ENCODE assay signal across 10 cellular contexts in the genomic region with DNA sequence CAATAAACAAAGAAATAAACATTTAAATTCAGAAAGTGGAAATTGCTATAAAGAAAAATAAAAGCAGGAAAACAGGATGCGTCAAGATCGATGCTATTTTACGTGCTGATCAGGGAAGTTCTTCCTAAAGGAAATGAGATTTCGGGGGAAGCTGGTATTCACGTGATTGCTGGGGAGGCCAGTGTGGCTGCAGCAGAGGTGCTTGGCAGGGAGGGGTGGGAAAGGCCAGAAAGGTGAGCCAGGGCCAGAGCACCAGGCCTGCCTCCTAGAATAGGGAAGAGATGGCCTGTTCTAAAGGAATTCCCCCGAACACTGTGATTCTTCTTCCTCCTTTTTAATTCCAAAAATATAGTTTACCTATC. TPM values are rescaled to one million over a fixed set of nuclear protein-coding genes. Genes with fewer than 3 reads are reported as not detected.
DNase-seq lines count a peak whose midpoint lies in the region; ATAC-seq, FAIRE-seq and TF ChIP-seq lines count a peak whose summit lies in the region.
"Had no signal": no experiment of that assay in that cellular context is flagged by ENCODE, and none has a peak within 500 bp of the region (broad histone marks: within the 10 kb centered on the region; RNA-seq: fewer than 3 reads in every experiment).

No MANE protein-coding gene starts in this region.

- H3K4me2 ChIP-seq in BLaER1: peak overlapping the region; percentile 46
- H3K4me2 ChIP-seq in GM12878 (ENCODE audit: control insufficient read depth, insufficient read depth): 0 out of 2 replicates have a peak overlapping the region, but pooled peaks have one; percentile 34

- H3K79me2 ChIP-seq in GM12878 (ENCODE audit: control insufficient read depth, insufficient read depth, low read length): peaks cover 42% of the 10 kb centered on the region

- H3K36me3 ChIP-seq in BLaER1 (no peaks in the 10 kb centered on the region), GM12878 (ENCODE audit: control insufficient read depth in 2 of 2, insufficient read depth in 2 of 2, low read length in 1 of 2) (no peaks in the 10 kb centered on the region)

- 64% methylated on average over 6 of the region's 6 CpGs for WGBS in GM12878 (ENCODE audit: insufficient coverage, insufficient replicate concordance, low lambda C conversion rate, missing lambda C conversion rate)

- DNase-seq in HFFc6 (no peak), GM12878 (ENCODE audit: low read depth, low spot score) (no peak), NCI-H1930 (lab: John Stamatoyannopoulos, UW) (no peak), omental fat pad (ENCODE audit: low spot score) (no peak)
- DNase-seq in natural killer cell treated with Interleukin-12 subunit alpha and Interleukin-12 subunit beta and Interleukin-15 and Interleukin-18, amount 100 ng/mL, for 72 hours (ENCODE audit: low spot score): no peak
- DNase-seq: activated CD8-positive, alpha-beta memory T cell treated with anti-CD3 and anti-CD28 coated beads, Interleukin-2, amount 50 U/mL, for 48 hours; stimulated activated CD8-positive, alpha-beta memory T cell treated with anti-CD3 and anti-CD28 coated beads, Interleukin-4, amount 100 ng/mL, for 48 hours had no signal

- RAD21 ChIA-PET in GM12878 (lab: Charles Lee; ENCODE audit: unreplicated experiment): interaction anchor here (0.7 to 18.3 kb wide), 16 partner anchors 10 to 736 kb away, joined by 3 to 340 read pairs (median 8); no protein-coding TSS in a partner anchor

- 0 out of 2 replicates have a peak overlapping the region, but pooled peaks have one; percentile 74 for H3K4me3 ChIP-seq in BLaER1
- H3K4me3 ChIP-seq in GM12878: peak overlapping the region; percentile 4; the same call in 1 of the 2 replicates

- ATAC-seq in GM12878 (no peak), GM21723 (IDR thresholded peaks at IDR 0.05; ENCODE audit: unreplicated experiment) (no peak), GM21367 (IDR thresholded peaks at IDR 0.05; ENCODE audit: unreplicated experiment) (no peak), omental fat pad (ENCODE audit: low FRiP score) (no peak)
- no peak for ATAC-seq in natural killer cell treated with Interleukin-12 subunit alpha and Interleukin-12 subunit beta and Interleukin-15 and Interleukin-18, amount 100 ng/mL, for 72 hours

- no peaks in the 10 kb centered on the region for H4K20me1 ChIP-seq in BLaER1
- H4K20me1 ChIP-seq in GM12878 (ENCODE audit: control insufficient read depth, insufficient read depth): no peaks in the 10 kb centered on the region

- FAIRE-seq in GM12878 (lab: Jason Lieb, UNC): no peak

- peaks cover 43% of the 10 kb centered on the region for H3K4me1 Mint-ChIP-seq in HFFc6 (ENCODE audit: low read depth)
- H3K4me1 Mint-ChIP-seq in natural killer cell treated with Interleukin-12 subunit alpha and Interleukin-12 subunit beta and Interleukin-15 and Interleukin-18, amount 100 ng/mL, for 72 hours (ENCODE audit: low read depth in 2 of 2): peaks cover 32 to 43% of the 10 kb centered on the region in 2 donors

- peak overlapping the region; percentile 58; the same call in 1 of the 2 replicates for H2AFZ ChIP-seq in GM12878 (ENCODE audit: control insufficient read depth, low read depth, low read length)

- peak overlapping the region; percentile 97 for H3K4me3 Mint-ChIP-seq in HFFc6
- peak overlapping the region; percentile 96 for H3K4me3 Mint-ChIP-seq in natural killer cell treated with Interleukin-12 subunit alpha and Interleukin-12 subunit beta and Interleukin-15 and Interleukin-18, amount 100 ng/mL, for 72 hours

- POLR2A ChIA-PET in GM12878 (lab: Charles Lee): interaction anchor here (0.6 to 8.0 kb wide), 6 partner anchors 11 to 162 kb away, joined by 3 to 127 read pairs (median 4); no protein-coding TSS in a partner anchor

- TF ChIP-seq POLR2A in GM12878 (IDR thresholded peaks at IDR 0.05; ENCODE audit: low read depth, low read length): no peak

- TF ChIP-seq CTCF in HFFc6 (IDR thresholded peaks at IDR 0.05) (no peak), GM12878 (IDR thresholded peaks at IDR 0.05 in 2 of 3, conservative IDR thresholded peaks at IDR 0.05 in 1 of 3; ENCODE audit: control insufficient read depth in 2 of 3, extremely low read depth in 1 of 3, insufficient read depth in 1 of 3, low read depth in 3 of 3, low read length in 3 of 3) (no peak), omental fat pad (IDR thresholded peaks at IDR 0.05) (no peak)

- no peak overlapping the region for H3K9ac ChIP-seq in BLaER1
- H3K9ac ChIP-seq in GM12878 (ENCODE audit: control insufficient read depth, insufficient read depth, low read length): no peak overlapping the region

- H3K9me3 Mint-ChIP-seq in HFFc6: no peaks in the 10 kb centered on the region
- H3K9me3 Mint-ChIP-seq in natural killer cell treated with Interleukin-12 subunit alpha and Interleukin-12 subunit beta and Interleukin-15 and Interleukin-18, amount 100 ng/mL, for 72 hours: no peaks in the 10 kb centered on the region

- CTCF ChIA-PET in GM12878 (lab: Yijun Ruan, JAX): interaction anchor here (0.9 to 22.6 kb wide), 33 partner anchors 8 to 736 kb away, joined by 3 to 704 read pairs (median 8); no protein-coding TSS in a partner anchor

- no peak for TF ChIP-seq RAD21 in GM12878 (IDR thresholded peaks at IDR 0.05; ENCODE audit: insufficient read depth, low read depth, low read length)

- SMC1A ChIA-PET in GM12878 (lab: Charles Lee; ENCODE audit: uncharacterized antibody, unreplicated experiment): interaction anchor here (0.7 to 20.9 kb wide), 27 partner anchors 8 to 736 kb away, joined by 3 to 516 read pairs (median 4); no protein-coding TSS in a partner anchor

- peaks cover 25% of the 10 kb centered on the region for H3K36me3 Mint-ChIP-seq in HFFc6 (ENCODE audit: low read depth)
- no peaks in the 10 kb centered on the region for H3K36me3 Mint-ChIP-seq in natural killer cell treated with Interleukin-12 subunit alpha and Interleukin-12 subunit beta and Interleukin-15 and Interleukin-18, amount 100 ng/mL, for 72 hours

- H3K27ac ChIP-seq in BLaER1 (no peak overlapping the region), GM12878 (ENCODE audit: control insufficient read depth, insufficient read depth) (no peak overlapping the region)

- no peak for TF ChIP-seq EP300 in GM12878 (IDR thresholded peaks at IDR 0.05; ENCODE audit: borderline replicate concordance in 1 of 2, control insufficient read depth in 1 of 2, low read depth in 2 of 2, low read length in 2 of 2)

- peaks cover 19% of the 10 kb centered on the region for H3K4me1 ChIP-seq in BLaER1
- peaks cover 6% of the 10 kb centered on the region for H3K4me1 ChIP-seq in GM12878 (ENCODE audit: control insufficient read depth, insufficient read depth, low read length)

- no peaks in the 10 kb centered on the region for H3K9me3 ChIP-seq in BLaER1
- no peaks in the 10 kb centered on the region for H3K9me3 ChIP-seq in GM12878 (replicated peaks; ENCODE audit: control insufficient read depth, insufficient read depth, low read length)

- H3K27ac Mint-ChIP-seq in HFFc6: peak overlapping the region; percentile 36
- peak overlapping the region; percentile 87 to 94 for H3K27ac Mint-ChIP-seq in natural killer cell treated with Interleukin-12 subunit alpha and Interleukin-12 subunit beta and Interleukin-15 and Interleukin-18, amount 100 ng/mL, for 72 hours

- intact Hi-C loops in GM12878 (cut with micrococcal nuclease; ENCODE audit: unreplicated experiment): loop anchor here (2.0 kb wide), 1 partner anchor 68 kb away; no protein-coding TSS in a partner anchor

- H3K27me3 ChIP-seq in BLaER1 (no peaks in the 10 kb centered on the region), GM12878 (replicated peaks in 1 of 2; ENCODE audit: control insufficient read depth in 2 of 2, insufficient read depth in 2 of 2, low read length in 1 of 2) (no peaks in the 10 kb centered on the region)

- in situ Hi-C loops in GM12878 (cut with MboI): loop anchor here (5.0 kb wide), 1 partner anchor 734 kb away; no protein-coding TSS in a partner anchor

- H3K27me3 Mint-ChIP-seq in HFFc6 (ENCODE audit: insufficient read depth): peaks cover 14% of the 10 kb centered on the region
- H3K27me3 Mint-ChIP-seq in natural killer cell treated with Interleukin-12 subunit alpha and Interleukin-12 subunit beta and Interleukin-15 and Interleukin-18, amount 100 ng/mL, for 72 hours: no peaks in the 10 kb centered on the region

- no TSS peak for BruUV-seq in GM12878 (replicated peaks; lab: Mats Ljungman, UMichigan)

TF ChIP-seq in GM12878, 131 proteins besides CTCF, POLR2A, EP300 and RAD21 (continues in another document):
- TF ChIP-seq MYC (IDR thresholded peaks at IDR 0.05; ENCODE audit: insufficient read depth, insufficient read length, insufficient replicate concordance, low read length, severe bottlenecking) (no peak), MXI1 (IDR thresholded peaks at IDR 0.05; ENCODE audit: low read depth, low read length) (no peak)

RNA-seq across cellular contexts. Expression of gene CREB3L2, which starts 0.9 kb away (rescaled TPM):
- 100 to 1,000 TPM; 112 to 139 (median 123) TPM for total RNA-seq in HFFc6 (2021; fragmentation: NEBNext Ultra II Directional; extraction: Animal tissue kit (Norgen Biotek cat#: 25700))
- 131 and 139 TPM in 2 replicates for total RNA-seq in GM12878 (2013; cell fraction: nucleolus; rRNA removed)
- total RNA-seq in GM12878 (2014; rRNA removed): 13.3 and 16.7 TPM in 2 replicates
- total RNA-seq in GM12878 (2014; rRNA removed; fragmentation: Illumina TruSeq; extraction: Trizol): 17.9 and 18.0 TPM in 2 replicates
- 65.2 and 67.1 TPM in 2 replicates for total RNA-seq in GM12878 (2021)
- polyA plus RNA-seq in GM12878 (2011; ENCODE audit: low read depth): 21.3 TPM
- 21.5 and 34.9 TPM in 2 replicates for polyA plus RNA-seq in GM12878 (2011; rRNA removed)
- polyA plus RNA-seq in GM12878 (2011; cell fraction: cytosol; rRNA removed): 25.6 and 30.7 TPM in 2 replicates
- polyA plus RNA-seq in GM12878 (2011; cell fraction: nucleus; rRNA removed): 27.1 and 30.9 TPM in 2 replicates
- polyA plus RNA-seq in GM12878 (2012): 26.7 and 29.0 TPM in 2 replicates
- polyA plus RNA-seq in GM12878 (2014; fragmentation: Illumina TruSeq; extraction: Trizol): 34.5 and 38.4 TPM in 2 replicates
- 1 to 10 TPM; 6.4 to 8.1 TPM for polyA plus RNA-seq in GM12878 (2014; fragmentation: Nextera tagmentation; extraction: Ambion mirVana)
- 21.8 and 29.4 TPM in 2 replicates for polyA plus RNA-seq in GM12878 (2014; rRNA removed)
- 10 to 100 TPM; 30.5 to 37.1 TPM for polyA plus RNA-seq in GM12878 (2016; fragmentation: Nextera tagmentation; extraction: Ambion mirVana)
- polyA minus RNA-seq in GM12878 (2011; rRNA and poly(A)+ RNA removed): 43.1 and 49.2 TPM in 2 replicates
- polyA minus RNA-seq in GM12878 (2011; cell fraction: cytosol; rRNA and poly(A)+ RNA removed): 20.9 and 21.9 TPM in 2 replicates
- 34.6 and 56.4 TPM in 2 replicates for polyA minus RNA-seq in GM12878 (2011; cell fraction: nucleus; rRNA and poly(A)+ RNA removed)
- total RNA-seq in natural killer cell treated with Interleukin-12 subunit alpha and Interleukin-12 subunit beta and Interleukin-15 and Interleukin-18, amount 100 ng/mL, for 72 hours: 10 to 100 TPM; 53.5 to 59.0 TPM
- 10 to 100 TPM; 35.6 to 50.4 (median 42.8) TPM for total RNA-seq in omental fat pad
